ENCODE assay signal across 8 cellular contexts in the genomic region with DNA sequence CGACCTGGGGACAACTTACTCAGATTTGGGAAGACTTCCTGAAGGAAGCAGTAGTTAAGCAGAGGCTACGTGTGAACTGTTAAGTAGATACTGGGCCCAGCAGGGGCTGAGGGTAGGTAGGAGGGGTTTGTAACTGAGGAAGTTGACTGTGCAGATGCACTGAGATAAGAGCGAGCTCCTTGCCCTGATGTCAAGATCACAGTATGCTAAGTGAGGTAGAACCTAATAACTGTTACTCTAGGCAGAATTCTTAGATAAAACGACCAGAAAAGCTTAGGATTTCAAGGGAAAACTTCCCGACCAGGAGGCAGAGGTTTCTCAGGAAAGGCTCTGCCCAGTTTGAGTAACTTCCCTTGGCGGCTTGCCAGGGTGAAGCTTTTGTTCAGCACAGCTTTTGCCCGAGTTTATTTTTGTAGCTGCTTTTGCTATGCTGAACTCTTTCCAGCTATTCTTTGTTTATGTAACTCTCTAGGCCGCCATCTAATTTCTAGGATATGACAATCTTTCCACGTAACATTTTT.
A peak's percentile ranks its signal among the peaks of the same experiment; 100 is the strongest.
DNase-seq lines count a peak whose midpoint lies in the region; ATAC-seq lines count a peak whose summit lies in the region.

No MANE protein-coding gene starts in this region.

- no peak overlapping the region for H4K8ac ChIP-seq in mesendoderm (ENCODE audit: low read depth, low read length)

- H3K4me1 ChIP-seq in SJCRH30 (peaks cover 24% of the 10 kb centered on the region), mesendoderm (ENCODE audit: control insufficient read depth, low read depth, low read length) (no peaks in the 10 kb centered on the region)

- H2BK120ac ChIP-seq in mesendoderm (ENCODE audit: low read depth, low read length) = no peak overlapping the region

- peak; percentile 26 for DNase-seq in COLO829 (ENCODE audit: low spot score)
- DNase-seq in HS-27A (ENCODE audit: low read depth) = peak; percentile 51
- DNase-seq in SJCRH30 = peak; percentile 84 to 90
- peak; percentile 6 for DNase-seq in epithelial cell of prostate (ENCODE audit: low read depth, low spot score)
- peak; percentile 96 for DNase-seq in mesendoderm
- peak; percentile 85 for DNase-seq in ureter (ENCODE audit: low spot score)
- no peak for DNase-seq in stimulated activated CD4-positive, alpha-beta T cell treated with anti-CD3 and anti-CD28 coated beads, Interleukin-1b, Interleukin-23, amount 100 ng/mL, for 48 hours

- no peak for ATAC-seq in GM19023 (IDR thresholded peaks at IDR 0.05; ENCODE audit: unreplicated experiment)

- no peak overlapping the region for H3K18ac ChIP-seq in mesendoderm (ENCODE audit: low read length)

- no CpG with 5 or more reads among the region's 9 CpGs for WGBS in mesendoderm (ENCODE audit: extremely low coverage, insufficient coverage, low lambda C conversion rate)

- H3K4me3 ChIP-seq in SJCRH30 = peak overlapping the region; percentile 26; the same call in 1 of the 2 replicates
- H3K4me3 ChIP-seq in mesendoderm (ENCODE audit: low read length) = no peak overlapping the region

- H3K79me2 ChIP-seq in mesendoderm (ENCODE audit: control insufficient read depth, insufficient read depth, low read length) = no peaks in the 10 kb centered on the region

- no peaks in the 10 kb centered on the region for H3K36me3 ChIP-seq in SJCRH30
- no peaks in the 10 kb centered on the region for H3K36me3 ChIP-seq in mesendoderm (ENCODE audit: control insufficient read depth, insufficient read depth, low read length)

- no peak overlapping the region for H2AK5ac ChIP-seq in mesendoderm (ENCODE audit: low read length)

- no peak overlapping the region for H3K9ac ChIP-seq in mesendoderm (ENCODE audit: low read length)

- H3K23ac ChIP-seq in mesendoderm (ENCODE audit: low read length) = no peak overlapping the region

- H2BK15ac ChIP-seq in mesendoderm (replicated peaks; ENCODE audit: low read depth) = no peak overlapping the region

- H3K27ac ChIP-seq in SJCRH30 = peak overlapping the region; percentile 36; the same call in 1 of the 2 replicates
- no peak overlapping the region for H3K27ac ChIP-seq in epithelial cell of prostate
- H3K27ac ChIP-seq in mesendoderm (ENCODE audit: low read depth, low read length) = peak overlapping the region; percentile 71

- peak overlapping the region; percentile 31 for H3K56ac ChIP-seq in mesendoderm (ENCODE audit: low read length)

- H3K79me1 ChIP-seq in mesendoderm (ENCODE audit: low read length) = no peaks in the 10 kb centered on the region

- no peak overlapping the region for H3K4ac ChIP-seq in mesendoderm (ENCODE audit: low read depth, low read length)

- H4K5ac ChIP-seq in mesendoderm (ENCODE audit: low read length) = no peak overlapping the region

- H3K9me3 ChIP-seq in SJCRH30 (replicated peaks) = no peaks in the 10 kb centered on the region

- no peaks in the 10 kb centered on the region for H3K27me3 ChIP-seq in SJCRH30
- no peaks in the 10 kb centered on the region for H3K27me3 ChIP-seq in mesendoderm (ENCODE audit: insufficient read depth, low read length, poor library complexity)

- H2BK5ac ChIP-seq in mesendoderm (ENCODE audit: low read length) = no peak overlapping the region

- H3K4me2 ChIP-seq in mesendoderm (ENCODE audit: low read length) = peak overlapping the region; percentile 8
